ENCODE assay signal across 15 cellular contexts in the genomic region with DNA sequence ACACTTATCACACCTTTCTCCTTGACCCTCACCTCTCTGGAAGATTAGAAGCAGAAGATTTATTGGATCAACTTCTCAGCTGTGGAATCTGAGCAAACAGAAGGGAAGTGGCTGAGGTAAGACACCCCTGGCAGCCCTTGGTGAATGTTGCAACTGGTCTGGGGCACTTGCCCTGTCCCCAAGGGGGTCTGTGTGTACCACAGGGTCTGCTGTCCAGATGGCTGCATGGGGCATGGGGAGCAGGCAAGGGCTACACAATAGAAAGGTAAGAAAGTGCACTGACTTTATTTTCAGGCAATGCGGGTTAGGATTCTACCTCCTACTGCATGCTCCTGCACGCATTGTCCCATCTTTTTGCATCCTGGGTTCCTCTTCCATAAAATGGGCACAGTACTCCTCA.
DNase-seq lines count a peak whose midpoint lies in the region; ATAC-seq, FAIRE-seq and TF ChIP-seq lines count a peak whose summit lies in the region.
"Had no signal": no experiment of that assay in that cellular context is flagged by ENCODE, and none has a peak within 500 bp of the region (broad histone marks: within the 10 kb centered on the region; RNA-seq: fewer than 3 reads in every experiment).

No MANE protein-coding gene starts in this region.

- TF ChIP-seq CTCF in NB4 (IDR thresholded peaks at IDR 0.05; ENCODE audit: low read depth, low read length) (no peak), bronchial epithelial cell (IDR thresholded peaks at IDR 0.05; ENCODE audit: insufficient read depth, low read length, severe bottlenecking) (no peak), testis (IDR thresholded peaks at IDR 0.05) (no peak)

- H3K9ac ChIP-seq in mucosa of rectum (ENCODE audit: low read depth in 1 of 2, low read length in 2 of 2): peak overlapping the region in 1 of 2 donors; percentile 2
- H3K9ac ChIP-seq: BLaER1 had no signal

- peak; percentile 48 for DNase-seq in NB4 (ENCODE audit: low read depth)
- DNase-seq in bronchial epithelial cell (ENCODE audit: low read depth): no peak
- no peak for DNase-seq in testis
- DNase-seq in pons (ENCODE audit: low spot score): no peak
- DNase-seq: 8988T; AML-193; CD8-positive, alpha-beta memory T cell; DMS53; GF-D8; H9 had no signal

- ATAC-seq in GM18858 (IDR thresholded peaks at IDR 0.05; ENCODE audit: unreplicated experiment): no peak
- ATAC-seq in GM21423 (IDR thresholded peaks at IDR 0.05; ENCODE audit: unreplicated experiment): no peak
- ATAC-seq: GM23338 had no signal

- H3K36me3 ChIP-seq in bronchial epithelial cell (ENCODE audit: control insufficient read depth, insufficient read depth, low read length): no peaks in the 10 kb centered on the region
- H3K36me3 ChIP-seq in mucosa of rectum (ENCODE audit: control insufficient read depth in 2 of 2, insufficient read depth in 2 of 2, low read length in 2 of 2): no peaks in the 10 kb centered on the region
- H3K36me3 ChIP-seq in testis (ENCODE audit: low read depth, missing control alignments): no peaks in the 10 kb centered on the region
- H3K36me3 ChIP-seq: BLaER1 had no signal

- H3K4me3 ChIP-seq in NB4 (ENCODE audit: low read depth, low read length) (no peak overlapping the region), bronchial epithelial cell (ENCODE audit: low read depth, low read length) (no peak overlapping the region), mucosa of rectum (ENCODE audit: low read length in 2 of 2) (no peak overlapping the region), testis (no peak overlapping the region)
- H3K4me3 ChIP-seq: BLaER1, GM23338 had no signal

- peaks cover 37 to 51% of the 10 kb centered on the region in 2 donors for H3K4me1 ChIP-seq in mucosa of rectum (ENCODE audit: control insufficient read depth in 2 of 2, insufficient read depth in 2 of 2, low read length in 2 of 2)
- H3K4me1 ChIP-seq in testis: peaks cover 91% of the 10 kb centered on the region

- H3K27ac ChIP-seq in mucosa of rectum (ENCODE audit: low read depth in 2 of 2, low read length in 2 of 2): peak overlapping the region; percentile 74 to 87
- peak overlapping the region; percentile 7 to 47 for H3K27ac ChIP-seq in testis
- H3K27ac ChIP-seq: BLaER1 had no signal

- peak; percentile 13 for FAIRE-seq in bronchial epithelial cell (lab: Jason Lieb, UNC)

- H3K9me3 ChIP-seq in mucosa of rectum (ENCODE audit: control insufficient read depth in 2 of 2, low read length in 2 of 2): no peaks in the 10 kb centered on the region
- no peaks in the 10 kb centered on the region for H3K9me3 ChIP-seq in testis
- H3K9me3 ChIP-seq: BLaER1 had no signal

- TF ChIP-seq POLR2A in NB4 (IDR thresholded peaks at IDR 0.05; ENCODE audit: extremely low read depth, insufficient read length) (no peak), testis (IDR thresholded peaks at IDR 0.05) (no peak)

- 89 to 96% methylated on average over 2 of the region's 2 CpGs for WGBS in testis, 2 donors

- H3K27me3 ChIP-seq in bronchial epithelial cell (ENCODE audit: control insufficient read depth, insufficient read depth, low read length): peaks cover 4% of the 10 kb centered on the region
- no peaks in the 10 kb centered on the region for H3K27me3 ChIP-seq in mucosa of rectum (ENCODE audit: control insufficient read depth in 2 of 2, insufficient read depth in 2 of 2, low read length in 2 of 2)
- no peaks in the 10 kb centered on the region for H3K27me3 ChIP-seq in testis
- H3K27me3 ChIP-seq: BLaER1 had no signal

- intact Hi-C loops in testis (cut with DNase I; ENCODE audit: low total_unique reads): no loop called here
